Comparison of ENCODE assay signal across 10 cellular contexts in genomic region chr3:138186216-138186615, GRCh38. TPM values are rescaled to one million over a fixed set of nuclear protein-coding genes. Genes with fewer than 3 reads are reported as not detected.
A peak's percentile ranks its signal among the peaks of the same experiment; 100 is the strongest.
DNase-seq lines count a peak whose midpoint lies in the region; ATAC-seq and TF ChIP-seq lines count a peak whose summit lies in the region.
"Had no signal": no experiment of that assay in that cellular context is flagged by ENCODE, and none has a peak within 500 bp of the region (broad histone marks: within the 10 kb centered on the region; RNA-seq: fewer than 3 reads in every experiment).

No MANE protein-coding gene starts in this region.

- H3K9me3 ChIP-seq in SK-N-MC (ENCODE audit: low read depth, low read length) (no peaks in the 10 kb centered on the region), spleen (no peaks in the 10 kb centered on the region)

- peak overlapping the region; percentile 93 for H3K4me3 ChIP-seq in SK-N-MC
- peak overlapping the region; percentile 80 for H3K4me3 ChIP-seq in skeletal muscle cell (ENCODE audit: low read depth, low read length)
- peak overlapping the region in 3 of 8 donors; percentile 83 to 96 (median 88) for H3K4me3 ChIP-seq in spleen

- no peak for TF ChIP-seq CTCF in spleen (IDR thresholded peaks at IDR 0.05 in 8 of 11, conservative IDR thresholded peaks at IDR 0.05 in 3 of 11)

- peaks cover 17% of the 10 kb centered on the region for H3K36me3 ChIP-seq in SK-N-MC (ENCODE audit: insufficient read depth, low read length)
- peaks cover 0 to 11% (median 0%) of the 10 kb centered on the region in 6 donors for H3K36me3 ChIP-seq in spleen

- intact Hi-C loops in spleen (cut with DNase I; ENCODE audit: low total_unique reads) = no loop called here

- TF ChIP-seq POLR2A in spleen (IDR thresholded peaks at IDR 0.05) = no peak

- peak; percentile 35 for DNase-seq in NCI-H748 (lab: John Stamatoyannopoulos, UW; ENCODE audit: unreplicated experiment)
- no peak for DNase-seq in NCI-H748 treated with DMSO at 0.1 percent for 48 hours (lab: John Stamatoyannopoulos, UW)
- DNase-seq in SK-N-MC (ENCODE audit: low read depth, low spot score) = no peak
- peak; percentile 6 for DNase-seq in fibroblast of gingiva (ENCODE audit: low read depth)
- no peak for DNase-seq in skeletal muscle cell (ENCODE audit: low read depth)
- DNase-seq in spleen = no peak
- no peak for DNase-seq in activated naive CD4-positive, alpha-beta T cell treated with Interleukin-2 at 50 U/mL for 16 hours
- DNase-seq: activated CD4-positive, alpha-beta T cell treated with anti-CD3 and anti-CD28 coated beads, Interleukin-2, amount 50 U/mL, for 1 hour had no signal

- H3K27ac ChIP-seq in SK-N-MC = no peak overlapping the region
- peak overlapping the region in 3 of 8 donors; percentile 96 to 97 (median 97) for H3K27ac ChIP-seq in spleen

- H3K9ac ChIP-seq in SK-N-MC (ENCODE audit: insufficient read length) = peak overlapping the region; percentile 98

- 64 to 72% (median 66%) methylated on average over 2 of the region's 2 CpGs for WGBS in spleen, 5 donors

- H3K27me3 ChIP-seq in spleen (replicated peaks in 1 of 7) = peaks cover 0 to 29% (median 0%) of the 10 kb centered on the region in 7 donors

- no peak for ATAC-seq in esophagus mucosa

- H3K4me1 ChIP-seq in spleen = peaks cover 20 to 49% (median 39%) of the 10 kb centered on the region in 6 donors

RNA-seq across cellular contexts. Expression of gene ARMC8, which starts 0.9 kb away (rescaled TPM):
- total RNA-seq in spleen (10 to 100 TPM; 56.7 to 95.0 (median 73.0) TPM), esophagus mucosa (23.1 TPM)
- 10 to 100 TPM; 13.7 to 21.0 (median 17.4) TPM for polyA plus RNA-seq in spleen

RNA-seq across cellular contexts. Expression of gene DBR1, which starts 11.5 kb away (rescaled TPM):
- total RNA-seq in spleen (10 to 100 TPM; 16.8 to 19.2 (median 17.4) TPM), esophagus mucosa (7.3 TPM)
- polyA plus RNA-seq in spleen = 10 to 100 TPM in 1 of 3 donors, 1 to 10 TPM in 2; 8.1 to 10.2 (median 8.3) TPM

RNA-seq across cellular contexts. Expression of gene A4GNT, which starts 54.0 kb away (rescaled TPM):
- total RNA-seq in spleen (not detected), esophagus mucosa (not detected)
- polyA plus RNA-seq in spleen = not detected
- total RNA-seq: myocyte had no signal

Comparison
In these comparisons a context has a peak if more than half of its experiments do, and no peak if none do; other contexts are left out.
1. DNase-seq: peak in NCI-H748 (single experiment) and fibroblast of gingiva (single experiment); none in NCI-H748 treated with DMSO at 0.1 percent for 48 hours (single experiment), SK-N-MC (single experiment), skeletal muscle cell (single experiment), spleen (single experiment) and activated naive CD4-positive, alpha-beta T cell treated with Interleukin-2 at 50 U/mL for 16 hours (single experiment).